16 cellular contexts compared by ENCODE assay signal in genomic region chr3:123395235-123395634, GRCh38. TPM values are rescaled to one million over a fixed set of nuclear protein-coding genes. Genes with fewer than 3 reads are reported as not detected.
A peak's percentile ranks its signal among the peaks of the same experiment; 100 is the strongest.
DNase-seq lines count a peak whose midpoint lies in the region; ATAC-seq and TF ChIP-seq lines count a peak whose summit lies in the region.
"Had no signal": no experiment of that assay in that cellular context is flagged by ENCODE, and none has a peak within 500 bp of the region (broad histone marks: within the 10 kb centered on the region; RNA-seq: fewer than 3 reads in every experiment).

No MANE protein-coding gene starts in this region.

- WGBS in right cardiac atrium, result 81% methylated on average over 5 of the region's 5 CpGs
- 89 to 92% methylated on average over 5 of the region's 5 CpGs for WGBS in sigmoid colon, 2 donors
- 91 to 94% methylated on average over 5 of the region's 5 CpGs for WGBS in aorta, 2 donors

- peak in 1 of 2 donors; percentile 3 for ATAC-seq in right cardiac atrium
- ATAC-seq in aorta (ENCODE audit: low FRiP score), result no peak
- ATAC-seq in HG02973 (IDR thresholded peaks at IDR 0.05; ENCODE audit: unreplicated experiment), result no peak
- ATAC-seq: HepG2 had no signal

- intact Hi-C loops in head of caudate nucleus (cut with DNase I) (no loop called here), right cardiac atrium (cut with DNase I) (no loop called here), sigmoid colon (cut with DNase I) (no loop called here), aorta (cut with DNase I) (no loop called here)

- TF ChIP-seq POLR2A in sigmoid colon (IDR thresholded peaks at IDR 0.05), result no peak

- H3K27me3 ChIP-seq in right cardiac atrium (ENCODE audit: control insufficient read depth, insufficient read depth) (no peaks in the 10 kb centered on the region), sigmoid colon (no peaks in the 10 kb centered on the region), aorta (ENCODE audit: control insufficient read depth in 1 of 2, insufficient read depth in 2 of 2, low read length in 1 of 2) (no peaks in the 10 kb centered on the region)
- H3K27me3 ChIP-seq: BLaER1 had no signal

- H3K36me3 ChIP-seq in sigmoid colon, result no peaks in the 10 kb centered on the region
- no peaks in the 10 kb centered on the region for H3K36me3 ChIP-seq in aorta (ENCODE audit: control insufficient read depth in 1 of 2, insufficient read depth in 2 of 2, low read length in 1 of 2)
- H3K36me3 ChIP-seq: BLaER1 had no signal

- DNase-seq in head of caudate nucleus, result peak in 33 of 42 donors; percentile 44 to 92 (median 67)
- peak in 2 of 3 donors; percentile 20 to 27 for DNase-seq in right cardiac atrium
- no peak for DNase-seq in sigmoid colon
- peak in 1 of 2 donors; percentile 16 for DNase-seq in aorta
- no peak for DNase-seq in NOMO-1 treated with DMSO at 0.1 percent for 48 hours (lab: John Stamatoyannopoulos, UW; ENCODE audit: unreplicated experiment)
- DNase-seq in activated CD4-positive, alpha-beta T cell treated with anti-CD3 and anti-CD28 coated beads for 1 hour, result no peak
- DNase-seq: DMS 273 treated with DMSO at 0.1 percent for 48 hours, NCI-H1092, NCI-H2107, NCI-H345, NCI-H526 treated with DMSO at 0.1 percent for 48 hours had no signal

- TF ChIP-seq CTCF in sigmoid colon (IDR thresholded peaks at IDR 0.05), result no peak

- H3K4me3 ChIP-seq in right cardiac atrium (ENCODE audit: low read length), result no peak overlapping the region
- no peak overlapping the region for H3K4me3 ChIP-seq in sigmoid colon
- no peak overlapping the region for H3K4me3 ChIP-seq in aorta (ENCODE audit: low read length in 2 of 2)
- H3K4me3 ChIP-seq: BLaER1 had no signal

- no peaks in the 10 kb centered on the region for H3K9me3 ChIP-seq in right cardiac atrium (ENCODE audit: control insufficient read depth, low read length)
- H3K9me3 ChIP-seq in sigmoid colon, result no peaks in the 10 kb centered on the region
- H3K9me3 ChIP-seq in aorta (ENCODE audit: control insufficient read depth, low read length), result no peaks in the 10 kb centered on the region
- H3K9me3 ChIP-seq: BLaER1 had no signal

- H3K27ac ChIP-seq in right cardiac atrium (ENCODE audit: low read length) (peak overlapping the region; percentile 95), sigmoid colon (peak overlapping the region; percentile 87 to 93 (median 91)), aorta (ENCODE audit: low read depth in 1 of 2, low read length in 2 of 2) (peak overlapping the region; percentile 38 to 65)
- H3K27ac ChIP-seq: BLaER1, KMS-11 had no signal

- no peak for TF ChIP-seq EP300 in sigmoid colon (IDR thresholded peaks at IDR 0.05)

- H3K4me1 ChIP-seq in right cardiac atrium (ENCODE audit: control insufficient read depth, insufficient read depth, low read length) (peaks cover 37% of the 10 kb centered on the region), sigmoid colon (peaks cover 0 to 91% (median 89%) of the 10 kb centered on the region in 4 donors), aorta (ENCODE audit: control insufficient read depth in 1 of 2, insufficient read depth in 2 of 2, low read length in 2 of 2) (peaks cover 2 to 3% of the 10 kb centered on the region in 2 donors)

RNA-seq across cellular contexts. Expression of gene ADCY5, which starts 53.7 kb away (rescaled TPM):
- 100 to 1,000 TPM; 125 to 220 (median 210) TPM for total RNA-seq in right cardiac atrium
- polyA plus RNA-seq in right cardiac atrium, result 90.4 TPM
- total RNA-seq in sigmoid colon, result 10 to 100 TPM; 39.5 to 84.4 (median 62.2) TPM
- polyA plus RNA-seq in sigmoid colon, result 1 to 10 TPM; 1.4 to 9.9 (median 5.4) TPM
- 10 to 100 TPM; 65.5 to 72.7 TPM for total RNA-seq in aorta
- polyA plus RNA-seq in aorta, result 10 to 100 TPM in 1 of 2 donors, 1 to 10 TPM in 1; 6.6 to 16.3 TPM
- total RNA-seq: HepG2, MCF 10A had no signal
- polyA plus RNA-seq: HepG2 had no signal

Comparison
In these comparisons a context has a peak if more than half of its experiments do, and no peak if none do; other contexts are left out.
1. DNase-seq: peak in head of caudate nucleus (33 of 42) and right cardiac atrium (2 of 3); none in sigmoid colon (single experiment), NOMO-1 treated with DMSO at 0.1 percent for 48 hours (single experiment) and activated CD4-positive, alpha-beta T cell treated with anti-CD3 and anti-CD28 coated beads for 1 hour (single experiment).
2. Peak in every context shown above with its lines, with median percentiles within 50 percentile points of each other: H3K27ac ChIP-seq.